ENCODE assay signal across 14 cellular contexts in genomic region chr12:51401900-51402299, GRCh38. TPM values are rescaled to one million over a fixed set of nuclear protein-coding genes. Genes with fewer than 3 reads are reported as not detected.
A peak's percentile ranks its signal among the peaks of the same experiment; 100 is the strongest.
DNase-seq lines count a peak whose midpoint lies in the region; ATAC-seq and TF ChIP-seq lines count a peak whose summit lies in the region.
"Had no signal": no experiment of that assay in that cellular context is flagged by ENCODE, and none has a peak within 500 bp of the region (broad histone marks: within the 10 kb centered on the region; RNA-seq: fewer than 3 reads in every experiment).

No MANE protein-coding gene starts in this region.

- no peaks in the 10 kb centered on the region for H3K36me3 ChIP-seq in HEK293 (ENCODE audit: control insufficient read depth in 2 of 2, insufficient read depth in 1 of 2, low read length in 2 of 2)
- H3K36me3 ChIP-seq in osteoblast (ENCODE audit: insufficient read depth, low read length) = no peaks in the 10 kb centered on the region
- H3K36me3 ChIP-seq: BE2C had no signal

- H3K27ac ChIP-seq in HEK293 (ENCODE audit: extremely low read depth, low read depth, low read length) (no peak overlapping the region), osteoblast (ENCODE audit: low read depth, low read length) (no peak overlapping the region)
- H3K27ac ChIP-seq: C4-2B had no signal

- no peaks in the 10 kb centered on the region for H3K4me1 Mint-ChIP-seq in central memory CD8-positive, alpha-beta T cell

- H3K4me3 ChIP-seq in HEK293 (ENCODE audit: low read depth, low read length) (no peak overlapping the region), osteoblast (ENCODE audit: insufficient read depth, low read length) (no peak overlapping the region)

- no peaks in the 10 kb centered on the region for H3K9me3 Mint-ChIP-seq in central memory CD8-positive, alpha-beta T cell
- H3K9me3 Mint-ChIP-seq: CD4-positive, alpha-beta memory T cell had no signal

- TF ChIP-seq CTCF in HEK293 (tag by site-specific recombination; IDR thresholded peaks at IDR 0.05) (no peak), osteoblast (IDR thresholded peaks at IDR 0.05; ENCODE audit: extremely low read depth, low read depth, low read length) (no peak)

- H3K27ac Mint-ChIP-seq in central memory CD8-positive, alpha-beta T cell (ENCODE audit: low read depth) = peak overlapping the region; percentile 60
- H3K27ac Mint-ChIP-seq: CD4-positive, alpha-beta memory T cell had no signal

- CTCF ChIA-PET in HEK293 (lab: Yijun Ruan, JAX) = no interaction called here

- no peak overlapping the region for H2AFZ ChIP-seq in osteoblast (ENCODE audit: low read length)

- no peaks in the 10 kb centered on the region for H3K36me3 Mint-ChIP-seq in central memory CD8-positive, alpha-beta T cell (ENCODE audit: insufficient read depth)
- H3K36me3 Mint-ChIP-seq: CD4-positive, alpha-beta memory T cell had no signal

- no peaks in the 10 kb centered on the region for H4K20me1 ChIP-seq in osteoblast (ENCODE audit: insufficient read depth, low read length)

- H3K27me3 Mint-ChIP-seq in central memory CD8-positive, alpha-beta T cell = no peaks in the 10 kb centered on the region
- H3K27me3 Mint-ChIP-seq: CD4-positive, alpha-beta memory T cell had no signal

- no peaks in the 10 kb centered on the region for H3K9me3 ChIP-seq in HEK293 (ENCODE audit: control insufficient read depth, insufficient read depth, low read depth, low read length)
- no peaks in the 10 kb centered on the region for H3K9me3 ChIP-seq in osteoblast (ENCODE audit: low read depth, low read length)
- H3K9me3 ChIP-seq: BE2C had no signal

- no peaks in the 10 kb centered on the region for H3K27me3 ChIP-seq in osteoblast (ENCODE audit: insufficient read depth, low read length)
- H3K27me3 ChIP-seq: BE2C had no signal

- POLR2A ChIA-PET in HEK293 (lab: Yijun Ruan, JAX) = no interaction called here

- H3K4me3 Mint-ChIP-seq in central memory CD8-positive, alpha-beta T cell = no peak overlapping the region
- H3K4me3 Mint-ChIP-seq: CD4-positive, alpha-beta memory T cell had no signal

- no peaks in the 10 kb centered on the region for H3K79me2 ChIP-seq in osteoblast (ENCODE audit: insufficient read depth, low read length)

- no peak overlapping the region for H3K4me2 ChIP-seq in osteoblast (ENCODE audit: insufficient read depth, low read length)

- H3K4me1 ChIP-seq in HEK293 (ENCODE audit: control insufficient read depth, insufficient read depth, low read length) (peaks cover 7% of the 10 kb centered on the region), osteoblast (ENCODE audit: insufficient read depth, low read length) (peaks cover 7% of the 10 kb centered on the region)

- no peak for ATAC-seq in central memory CD8-positive, alpha-beta T cell (replicated peaks; ENCODE audit: extremely low read depth, poor library complexity, severe bottlenecking)
- no peak for ATAC-seq in GM21786 (IDR thresholded peaks at IDR 0.05; ENCODE audit: unreplicated experiment)

- peak; percentile 2 for DNase-seq in AG20443 (ENCODE audit: low spot score)
- no peak for DNase-seq in central memory CD8-positive, alpha-beta T cell (ENCODE audit: low spot score in 2 of 2)
- peak; percentile 35 for DNase-seq in osteoblast (ENCODE audit: insufficient read length, low spot score, missing footprints)
- DNase-seq in COR-L47 (lab: John Stamatoyannopoulos, UW) = no peak
- no peak for DNase-seq in dermis blood vessel endothelial cell
- DNase-seq: BE2C; CD4-positive, alpha-beta memory T cell; DMS53; GF-D8; HCEC 1CT had no signal

TF ChIP-seq in HEK293, 187 proteins besides CTCF, POLR2A, EP300 and RAD21 (continues in another document):
- TF ChIP-seq GLI2 (tag by site-specific recombination; IDR thresholded peaks at IDR 0.05; ENCODE audit: borderline replicate concordance, low read depth) (no peak), ZNF704 (tag by site-specific recombination; IDR thresholded peaks at IDR 0.05) (no peak), ZNF148 (tag by site-specific recombination; IDR thresholded peaks at IDR 0.05; ENCODE audit: borderline replicate concordance) (no peak), ZNF155 (tag by site-specific recombination; IDR thresholded peaks at IDR 0.05) (no peak), GLIS1 (tag by site-specific recombination; IDR thresholded peaks at IDR 0.05) (no peak), PRDM2 (tag by site-specific recombination; IDR thresholded peaks at IDR 0.05; ENCODE audit: borderline replicate concordance) (no peak), ZFP69B (tag by site-specific recombination; IDR thresholded peaks at IDR 0.05) (no peak), ZNF837 (tag by site-specific recombination; IDR thresholded peaks at IDR 0.05) (no peak), ZNF2 (tag by site-specific recombination; IDR thresholded peaks at IDR 0.05) (no peak), WT1 (tag by site-specific recombination; IDR thresholded peaks at IDR 0.05) (0 out of 2 replicates have a peak, but pooled peaks have one; percentile 9), ZNF596 (tag by site-specific recombination; IDR thresholded peaks at IDR 0.05) (no peak), ZBTB1 (tag by site-specific recombination; IDR thresholded peaks at IDR 0.05) (no peak)

RNA-seq across cellular contexts. Expression of gene GALNT6, which starts 10.7 kb away (rescaled TPM):
- 7.1 and 9.8 TPM in 2 replicates for total RNA-seq in osteoblast
- total RNA-seq in dermis blood vessel endothelial cell = 19.9 and 38.8 TPM in 2 replicates

RNA-seq across cellular contexts. Expression of gene SLC4A8, which starts 22.7 kb away (rescaled TPM):
- total RNA-seq in osteoblast (1.2 and 2.9 TPM in 2 replicates), dermis blood vessel endothelial cell (1.3 and 1.7 TPM in 2 replicates)

RNA-seq across cellular contexts. Expression of gene CELA1, which starts 55.4 kb away (rescaled TPM):
- total RNA-seq in osteoblast (not detected in 2 replicates), dermis blood vessel endothelial cell (not detected in 2 replicates)
- total RNA-seq: H4 had no signal

Comparison
In these comparisons a context has a peak if more than half of its experiments do, and no peak if none do; other contexts are left out.
1. DNase-seq: peak in AG20443 (single experiment) and osteoblast (single experiment); none in central memory CD8-positive, alpha-beta T cell (0 of 2), COR-L47 (single experiment) and dermis blood vessel endothelial cell (single experiment).